8 cellular contexts compared by ENCODE assay signal in genomic region chr11:62854825-62855570, GRCh38. TPM values are rescaled to one million over a fixed set of nuclear protein-coding genes. Genes with fewer than 3 reads are reported as not detected.
DNase-seq lines count a peak whose midpoint lies in the region; ATAC-seq, FAIRE-seq and TF ChIP-seq lines count a peak whose summit lies in the region.

No MANE protein-coding gene starts in this region.

- H3K4me1 ChIP-seq in kidney (ENCODE audit: control insufficient read depth in 1 of 2, insufficient read depth in 1 of 2, low read depth in 1 of 2, low read length in 2 of 2), result peaks cover 7 to 22% of the 10 kb centered on the region in 2 donors
- peaks cover 19 to 26% of the 10 kb centered on the region in 2 donors for H3K4me1 ChIP-seq in thoracic aorta (ENCODE audit: control insufficient read depth in 1 of 2, low read depth in 2 of 2)

- H3K4me3 ChIP-seq in kidney (ENCODE audit: low read length in 2 of 2) (peak overlapping the region; percentile 89), thoracic aorta (peak overlapping the region; percentile 97)

- peak overlapping the region; percentile 95 for H3K27ac Mint-ChIP-seq in T-helper 1 cell treated with Interleukin-12 subunit alpha and Interleukin-12 subunit beta and Interleukin-4 antibody, amounts not matched to agents 30 μg/mL and 1 μg/mL, for 36 hours
- H3K27ac Mint-ChIP-seq in activated T-helper 17 cell treated with anti-CD3 and anti-CD28 coated beads, Interleukin-2, amount 50 U/mL, for 72 hours, result peak overlapping the region; percentile 96

- H3K36me3 ChIP-seq in kidney (ENCODE audit: control insufficient read depth in 1 of 2, insufficient read depth in 2 of 2, low read length in 2 of 2) (peaks cover 18 to 28% of the 10 kb centered on the region in 2 donors), thoracic aorta (peaks cover 24% of the 10 kb centered on the region)

- H3K4me3 Mint-ChIP-seq in T-helper 1 cell treated with Interleukin-12 subunit alpha and Interleukin-12 subunit beta and Interleukin-4 antibody, amounts not matched to agents 30 μg/mL and 1 μg/mL, for 36 hours, result peak overlapping the region; percentile 97
- H3K4me3 Mint-ChIP-seq in activated T-helper 17 cell treated with anti-CD3 and anti-CD28 coated beads, Interleukin-2, amount 50 U/mL, for 72 hours, result peak overlapping the region; percentile 98

- no peak for FAIRE-seq in kidney (lab: Jason Lieb, UNC)

- no peak for TF ChIP-seq CTCF in kidney (IDR thresholded peaks at IDR 0.05; ENCODE audit: borderline replicate concordance, extremely low read depth, insufficient read depth)
- TF ChIP-seq CTCF in thoracic aorta (IDR thresholded peaks at IDR 0.05), result no peak

- H3K9me3 ChIP-seq in kidney (ENCODE audit: control insufficient read depth in 1 of 2, low read length in 2 of 2), result no peaks in the 10 kb centered on the region
- H3K9me3 ChIP-seq in thoracic aorta, result no peaks in the 10 kb centered on the region

- H3K9me3 Mint-ChIP-seq in T-helper 1 cell treated with Interleukin-12 subunit alpha and Interleukin-12 subunit beta and Interleukin-4 antibody, amounts not matched to agents 30 μg/mL and 1 μg/mL, for 36 hours, result no peaks in the 10 kb centered on the region
- no peaks in the 10 kb centered on the region for H3K9me3 Mint-ChIP-seq in activated T-helper 17 cell treated with anti-CD3 and anti-CD28 coated beads, Interleukin-2, amount 50 U/mL, for 72 hours

- peak overlapping the region; percentile 30 to 71 for H3K27ac ChIP-seq in kidney (ENCODE audit: low read depth in 2 of 2, low read length in 2 of 2)
- peak overlapping the region; percentile 68 to 71 for H3K27ac ChIP-seq in thoracic aorta

- H3K9ac ChIP-seq in kidney (ENCODE audit: low read length in 2 of 2), result peak overlapping the region; percentile 87 to 90

- no peaks in the 10 kb centered on the region for H3K27me3 ChIP-seq in thoracic aorta (replicated peaks; ENCODE audit: insufficient read depth)

- H3K36me3 Mint-ChIP-seq in T-helper 1 cell treated with Interleukin-12 subunit alpha and Interleukin-12 subunit beta and Interleukin-4 antibody, amounts not matched to agents 30 μg/mL and 1 μg/mL, for 36 hours (ENCODE audit: low read depth), result peaks cover 40% of the 10 kb centered on the region
- H3K36me3 Mint-ChIP-seq in activated T-helper 17 cell treated with anti-CD3 and anti-CD28 coated beads, Interleukin-2, amount 50 U/mL, for 72 hours (ENCODE audit: low read depth), result peaks cover 75% of the 10 kb centered on the region

- ATAC-seq in activated T-helper 17 cell treated with anti-CD3 and anti-CD28 coated beads, Interleukin-2, amount 50 U/mL, for 72 hours (replicated peaks), result no peak
- no peak for ATAC-seq in thoracic aorta (ENCODE audit: insufficient number of reproducible peaks, low FRiP score, low read depth)

- no peak for DNase-seq in T-helper 1 cell
- DNase-seq in kidney, result no peak
- no peak for DNase-seq in thoracic aorta (ENCODE audit: low spot score)
- no peak for DNase-seq in occipital lobe (lab: John Stamatoyannopoulos, UW)
- no peak for DNase-seq in GM19238 (ENCODE audit: insufficient read length, low spot score)
- DNase-seq in amygdala (lab: John Stamatoyannopoulos, UW), result no peak

- no peaks in the 10 kb centered on the region for H3K27me3 Mint-ChIP-seq in T-helper 1 cell treated with Interleukin-12 subunit alpha and Interleukin-12 subunit beta and Interleukin-4 antibody, amounts not matched to agents 30 μg/mL and 1 μg/mL, for 36 hours (ENCODE audit: low read depth)
- H3K27me3 Mint-ChIP-seq in activated T-helper 17 cell treated with anti-CD3 and anti-CD28 coated beads, Interleukin-2, amount 50 U/mL, for 72 hours, result no peaks in the 10 kb centered on the region

- intact Hi-C loops in kidney (cut with DNase I), result no loop called here

- H3K4me1 Mint-ChIP-seq in T-helper 1 cell treated with Interleukin-12 subunit alpha and Interleukin-12 subunit beta and Interleukin-4 antibody, amounts not matched to agents 30 μg/mL and 1 μg/mL, for 36 hours (ENCODE audit: low read depth), result peaks cover 53% of the 10 kb centered on the region
- peaks cover 28% of the 10 kb centered on the region for H3K4me1 Mint-ChIP-seq in activated T-helper 17 cell treated with anti-CD3 and anti-CD28 coated beads, Interleukin-2, amount 50 U/mL, for 72 hours

RNA-seq across cellular contexts. Expression of gene WDR74, which starts 15.6 kb away (rescaled TPM):
- total RNA-seq in activated T-helper 17 cell treated with anti-CD3 and anti-CD28 coated beads, Interleukin-2, amount 50 U/mL, for 72 hours, result 100 to 1,000 TPM in 1 of 2 donors, 10 to 100 TPM in 1; 70.3 to 104 TPM
- total RNA-seq in kidney (48.9 TPM), thoracic aorta (10 to 100 TPM; 19.8 to 55.2 TPM), occipital lobe (47.9 TPM)
- 38.5 TPM for polyA plus RNA-seq in kidney (ENCODE audit: insufficient read depth, low read depth, low replicate concordance)

RNA-seq across cellular contexts. Expression of gene TEX54, which starts 22.4 kb away (rescaled TPM):
- under 1 TPM; 0.82 TPM for total RNA-seq in activated T-helper 17 cell treated with anti-CD3 and anti-CD28 coated beads, Interleukin-2, amount 50 U/mL, for 72 hours
- total RNA-seq in kidney (not detected), thoracic aorta (not detected), occipital lobe (not detected)
- polyA plus RNA-seq in kidney (ENCODE audit: insufficient read depth, low read depth, low replicate concordance), result not detected

RNA-seq across cellular contexts. Expression of gene STX5, which starts 23.1 kb away (rescaled TPM):
- total RNA-seq in activated T-helper 17 cell treated with anti-CD3 and anti-CD28 coated beads, Interleukin-2, amount 50 U/mL, for 72 hours, result 10 to 100 TPM; 23.4 to 32.0 TPM
- total RNA-seq in kidney, result 39.6 TPM
- polyA plus RNA-seq in kidney (ENCODE audit: insufficient read depth, low read depth, low replicate concordance), result 44.6 TPM
- 10 to 100 TPM; 32.0 to 46.8 TPM for total RNA-seq in thoracic aorta
- 32.8 TPM for total RNA-seq in occipital lobe

RNA-seq across cellular contexts. Expression of gene SLC3A2, which starts 25.7 kb away (rescaled TPM):
- 100 to 1,000 TPM; 176 to 287 TPM for total RNA-seq in activated T-helper 17 cell treated with anti-CD3 and anti-CD28 coated beads, Interleukin-2, amount 50 U/mL, for 72 hours
- total RNA-seq in kidney (203 TPM), thoracic aorta (100 to 1,000 TPM; 138 to 739 TPM), occipital lobe (87.3 TPM)
- 299 TPM for polyA plus RNA-seq in kidney (ENCODE audit: insufficient read depth, low read depth, low replicate concordance)

RNA-seq across cellular contexts. Expression of gene NXF1, which starts 49.8 kb away (rescaled TPM):
- total RNA-seq in activated T-helper 17 cell treated with anti-CD3 and anti-CD28 coated beads, Interleukin-2, amount 50 U/mL, for 72 hours, result 100 to 1,000 TPM in 1 of 2 donors, 10 to 100 TPM in 1; 85.8 to 115 TPM
- total RNA-seq in kidney, result 83.8 TPM
- polyA plus RNA-seq in kidney (ENCODE audit: insufficient read depth, low read depth, low replicate concordance), result 70.7 TPM
- total RNA-seq in thoracic aorta, result 100 to 1,000 TPM in 1 of 2 donors, 10 to 100 TPM in 1; 82.9 to 109 TPM
- total RNA-seq in occipital lobe, result 13.1 TPM
